In the genomic region with DNA sequence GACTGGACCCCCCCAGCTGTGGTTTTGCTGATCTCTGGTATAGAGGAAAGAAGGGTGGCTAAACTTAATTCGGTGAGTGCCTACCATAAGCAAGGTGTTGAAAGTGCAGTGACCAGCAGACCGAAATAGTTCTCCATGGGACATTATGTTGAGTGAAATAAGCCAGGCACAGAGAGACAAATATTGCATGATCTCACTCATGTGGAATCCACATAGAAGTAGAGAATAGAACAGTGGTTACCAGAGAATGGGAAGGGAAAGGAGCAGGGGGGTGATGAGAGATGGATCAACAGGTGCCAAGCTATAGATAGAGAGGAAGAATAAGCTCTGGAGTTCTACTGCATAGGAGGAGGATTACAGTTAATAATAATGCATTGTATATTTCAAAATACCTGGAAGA, we compare ENCODE assay signal across 14 cellular contexts. TPM values are rescaled to one million over a fixed set of nuclear protein-coding genes. Genes with fewer than 3 reads are reported as not detected.
DNase-seq lines count a peak whose midpoint lies in the region; ATAC-seq and TF ChIP-seq lines count a peak whose summit lies in the region.
"Had no signal": no experiment of that assay in that cellular context is flagged by ENCODE, and none has a peak within 500 bp of the region (broad histone marks: within the 10 kb centered on the region; RNA-seq: fewer than 3 reads in every experiment).

No MANE protein-coding gene starts in this region.

- no peaks in the 10 kb centered on the region for H3K36me3 ChIP-seq in Panc1 (ENCODE audit: control insufficient read depth, insufficient read depth, low read length)

- no peak overlapping the region for H3K27ac Mint-ChIP-seq in activated naive CD4-positive, alpha-beta T cell treated with anti-CD3 and anti-CD28 coated beads, Interleukin-2, amount 10 ng/mL, durations not matched to agents 7 days and 5 days
- H3K27ac Mint-ChIP-seq in CD14-positive monocyte, result no peak overlapping the region
- H3K27ac Mint-ChIP-seq: activated naive CD8-positive, alpha-beta T cell had no signal

- DNase-seq in ELR (ENCODE audit: low read depth) (peak; percentile 43), Panc1 (ENCODE audit: low read depth, low spot score) (no peak), glomerular visceral epithelial cell (ENCODE audit: extremely low spot score) (peak; percentile 77), renal cortical epithelial cell (ENCODE audit: low read depth) (peak; percentile 75), CD14-positive monocyte (ENCODE audit: low spot score) (no peak), NCI-H2029 treated with DMSO at 0.1 percent for 48 hours (lab: John Stamatoyannopoulos, UW) (no peak), NCI-H1092 (lab: John Stamatoyannopoulos, UW) (no peak)
- no peak for DNase-seq in activated naive CD4-positive, alpha-beta T cell treated with anti-CD3 and anti-CD28 coated beads, Interleukin-2, amount 10 ng/mL, durations not matched to agents 7 days and 5 days
- DNase-seq: effector CD8-positive, alpha-beta T cell; head of caudate nucleus; stimulated activated CD4-positive, alpha-beta T cell treated with anti-CD3 and anti-CD28 coated beads, Interleukin-4, amount 100 ng/mL, for 1 hour; stimulated activated naive CD4-positive, alpha-beta T cell treated with Interleukin-2 at 50 U/mL for 16 hours had no signal

- peaks cover 16% of the 10 kb centered on the region for H3K4me1 ChIP-seq in Panc1 (ENCODE audit: control insufficient read depth, insufficient read depth, low read length)

- in situ Hi-C loops in Panc1 (cut with HindIII; ENCODE audit: low pct_unique_long_range_greater_than_20kb, low sequenced_read_pairs), result no loop called here

- H3K4me3 ChIP-seq in Panc1 (ENCODE audit: low read depth in 2 of 2, low read length in 2 of 2), result no peak overlapping the region

- no TSS peak for BruUV-seq in Panc1 (replicated peaks; lab: Mats Ljungman, UMichigan)

- H3K36me3 Mint-ChIP-seq in activated naive CD4-positive, alpha-beta T cell treated with anti-CD3 and anti-CD28 coated beads, Interleukin-2, amount 10 ng/mL, durations not matched to agents 7 days and 5 days, result no peaks in the 10 kb centered on the region
- no peaks in the 10 kb centered on the region for H3K36me3 Mint-ChIP-seq in CD14-positive monocyte
- H3K36me3 Mint-ChIP-seq: activated naive CD8-positive, alpha-beta T cell had no signal

- H3K27ac ChIP-seq in Panc1 (ENCODE audit: low read length), result peak overlapping the region; percentile 64
- H3K27ac ChIP-seq: parathyroid adenoma had no signal

- peaks cover 3% of the 10 kb centered on the region for H3K4me1 Mint-ChIP-seq in activated naive CD4-positive, alpha-beta T cell treated with anti-CD3 and anti-CD28 coated beads, Interleukin-2, amount 10 ng/mL, durations not matched to agents 7 days and 5 days
- peaks cover 7% of the 10 kb centered on the region for H3K4me1 Mint-ChIP-seq in CD14-positive monocyte

- no peaks in the 10 kb centered on the region for H3K9me3 Mint-ChIP-seq in activated naive CD4-positive, alpha-beta T cell treated with anti-CD3 and anti-CD28 coated beads, Interleukin-2, amount 10 ng/mL, durations not matched to agents 7 days and 5 days
- H3K9me3 Mint-ChIP-seq in CD14-positive monocyte, result no peaks in the 10 kb centered on the region

- no peaks in the 10 kb centered on the region for H3K9me3 ChIP-seq in Panc1 (ENCODE audit: control insufficient read depth, insufficient read depth, low read depth, low read length)

- H3K27me3 ChIP-seq in Panc1 (ENCODE audit: control insufficient read depth, insufficient read depth, low read length), result no peaks in the 10 kb centered on the region

- POLR2A ChIA-PET in Panc1 (lab: Charles Lee), result interaction anchor here (0.5 kb wide), 1 partner anchor 1179 kb away, joined by 4 read pairs; no protein-coding TSS in a partner anchor

- CTCF ChIA-PET in Panc1 (lab: Charles Lee), result interaction anchor here (0.9 kb wide), 1 partner anchor 10 kb away, joined by 4 read pairs; a partner anchor contains a TSS
- CTCF ChIA-PET in activated naive CD4-positive, alpha-beta T cell treated with anti-CD3 and anti-CD28 coated beads, Interleukin-2, amount 10 ng/mL, durations not matched to agents 7 days and 5 days (lab: Charles Lee), result interaction anchor here (1.0 to 3.8 kb wide), 10 partner anchors 11 to 290 kb away, joined by 3 to 43 read pairs (median 8); a partner anchor contains a TSS

- intact Hi-C loops in Panc1 (cut with micrococcal nuclease; ENCODE audit: unreplicated experiment) (no loop called here), CD14-positive monocyte (cut with micrococcal nuclease) (loop anchor here (2.0 to 10.0 kb wide), 2 partner anchors 183 kb away; a partner anchor contains a TSS)

- H3K4me3 Mint-ChIP-seq in activated naive CD4-positive, alpha-beta T cell treated with anti-CD3 and anti-CD28 coated beads, Interleukin-2, amount 10 ng/mL, durations not matched to agents 7 days and 5 days, result no peak overlapping the region
- H3K4me3 Mint-ChIP-seq in CD14-positive monocyte, result no peak overlapping the region
- H3K4me3 Mint-ChIP-seq: activated naive CD8-positive, alpha-beta T cell had no signal

- ATAC-seq in Panc1, result peak; percentile 56

- TF ChIP-seq CTCF in Panc1 (IDR thresholded peaks at IDR 0.05), result no peak
- TF ChIP-seq CTCF in CD14-positive monocyte (IDR thresholded peaks at IDR 0.05), result no peak

- H3K27me3 Mint-ChIP-seq in activated naive CD4-positive, alpha-beta T cell treated with anti-CD3 and anti-CD28 coated beads, Interleukin-2, amount 10 ng/mL, durations not matched to agents 7 days and 5 days, result peaks cover 20% of the 10 kb centered on the region
- peaks cover 0 to 1% (median 0%) of the 10 kb centered on the region in 3 donors for H3K27me3 Mint-ChIP-seq in CD14-positive monocyte (ENCODE audit: low read depth in 3 of 3)
- H3K27me3 Mint-ChIP-seq: activated naive CD8-positive, alpha-beta T cell had no signal

RNA-seq across cellular contexts. Expression of a gene that starts 9.7 kb away (rescaled TPM):
- total RNA-seq in Panc1 (2021; ENCODE audit: unreplicated experiment), result 42.8 TPM
- polyA plus RNA-seq in Panc1 (2012; ENCODE audit: insufficient read length), result 18.8 TPM
- 27.8 and 59.4 TPM in 2 replicates for total RNA-seq in renal cortical epithelial cell
- 1 to 10 TPM; 3.5 to 4.3 TPM for polyA plus RNA-seq in CD14-positive monocyte

Comparison
In these comparisons a context has a peak if more than half of its experiments do, and no peak if none do; other contexts are left out.
1. DNase-seq: peak in ELR (single experiment), glomerular visceral epithelial cell (single experiment) and renal cortical epithelial cell (single experiment); none in Panc1 (single experiment), activated naive CD4-positive, alpha-beta T cell treated with anti-CD3 and anti-CD28 coated beads, Interleukin-2, amount 10 ng/mL, durations not matched to agents 7 days and 5 days (single experiment), CD14-positive monocyte (single experiment), NCI-H2029 treated with DMSO at 0.1 percent for 48 hours (single experiment) and NCI-H1092 (single experiment).